Comparison of ENCODE assay signal across 23 cellular contexts in genomic region chr3:64306745-64307144, GRCh38.
"Had no signal": no experiment of that assay in that cellular context is flagged by ENCODE, and none has a peak within 500 bp of the region (broad histone marks: within the 10 kb centered on the region; RNA-seq: fewer than 3 reads in every experiment).

No MANE protein-coding gene starts in this region.

- H2AFZ ChIP-seq: neural progenitor cell had no signal

- H3K4me3 ChIP-seq: breast epithelium, coronary artery, mucosa of descending colon, neural progenitor cell, prostate gland, right atrium auricular region, smooth muscle cell, testis, upper lobe of left lung had no signal

- H3K4me2 ChIP-seq: neural progenitor cell, smooth muscle cell had no signal

- ATAC-seq: activated CD8-positive, alpha-beta memory T cell treated with anti-CD3 and anti-CD28 coated beads, Interleukin-2, amount 10 ng/mL, durations not matched to agents 7 days and 5 days; left ventricle myocardium superior; mucosa of descending colon; stimulated activated effector memory CD8-positive, alpha-beta T cell treated with anti-CD3 and anti-CD28 coated beads, Interleukin-12 subunit alpha, Interleukin-12 subunit beta, amount 100 ng/mL, for 72 hours; WTC11 had no signal

- H3K9ac ChIP-seq: neural progenitor cell had no signal

- H3K9me3 ChIP-seq: breast epithelium, mucosa of descending colon, prostate gland, right atrium auricular region, testis, upper lobe of left lung had no signal

- DNase-seq: activated CD4-positive, alpha-beta memory T cell treated with anti-CD3 and anti-CD28 coated beads, Interleukin-2, amount 10 ng/mL, durations not matched to agents 7 days and 5 days; activated CD4-positive, alpha-beta T cell treated with anti-CD3 and anti-CD28 coated beads for 4 hours; activated CD8-positive, alpha-beta memory T cell treated with anti-CD3 and anti-CD28 coated beads, Interleukin-2, amount 10 ng/mL, durations not matched to agents 7 days and 5 days; activated naive CD4-positive, alpha-beta T cell; activated naive CD8-positive, alpha-beta T cell treated with anti-CD3 and anti-CD28 coated beads for 36 hours; amygdala; erythroblast; immature natural killer cell; kidney glomerular epithelial cell; left ventricle myocardium superior; mucosa of descending colon; naive B cell; stimulated activated CD4-positive, alpha-beta T cell treated with anti-CD3 and anti-CD28 coated beads, Interleukin-4, amount 100 ng/mL, for 24 hours; testis; upper lobe of left lung had no signal

- H3K27me3 ChIP-seq: breast epithelium, neural progenitor cell, right atrium auricular region, testis, upper lobe of left lung had no signal

- H3K27ac ChIP-seq: breast epithelium, coronary artery, neural progenitor cell, prostate gland, right atrium auricular region had no signal

- H3K36me3 ChIP-seq: breast epithelium, neural progenitor cell, prostate gland, right atrium auricular region, upper lobe of left lung had no signal

- H3K4me1 ChIP-seq: breast epithelium, prostate gland, upper lobe of left lung had no signal
